9 cellular contexts compared by ENCODE assay signal in genomic region chr16:48936811-48937210, GRCh38.
"Had no signal": no experiment of that assay in that cellular context is flagged by ENCODE, and none has a peak within 500 bp of the region (broad histone marks: within the 10 kb centered on the region; RNA-seq: fewer than 3 reads in every experiment).

No MANE protein-coding gene starts in this region.

- H3K9me3 ChIP-seq: HAP-1 had no signal

- H3K4me1 ChIP-seq: HAP-1 had no signal

- H3K4me1 Mint-ChIP-seq: GM23338 had no signal

- H3K4me3 ChIP-seq: GM23248, GM23338, HAP-1 had no signal

- H3K4me3 Mint-ChIP-seq: GM23338, H9, HFFc6 had no signal

- H3K36me3 ChIP-seq: HAP-1 had no signal

- ATAC-seq: GM23338, HCT116 had no signal

- H3K9me3 Mint-ChIP-seq: GM23338, H9 had no signal

- H3K27ac Mint-ChIP-seq: GM23338, H9, HFFc6 had no signal

- DNase-seq: GM23248, GOT3, H7, H9, HCEC 1CT, HFFc6 had no signal

- H3K27ac ChIP-seq: GM23248 had no signal
